16 cellular contexts compared by ENCODE assay signal in the genomic region with DNA sequence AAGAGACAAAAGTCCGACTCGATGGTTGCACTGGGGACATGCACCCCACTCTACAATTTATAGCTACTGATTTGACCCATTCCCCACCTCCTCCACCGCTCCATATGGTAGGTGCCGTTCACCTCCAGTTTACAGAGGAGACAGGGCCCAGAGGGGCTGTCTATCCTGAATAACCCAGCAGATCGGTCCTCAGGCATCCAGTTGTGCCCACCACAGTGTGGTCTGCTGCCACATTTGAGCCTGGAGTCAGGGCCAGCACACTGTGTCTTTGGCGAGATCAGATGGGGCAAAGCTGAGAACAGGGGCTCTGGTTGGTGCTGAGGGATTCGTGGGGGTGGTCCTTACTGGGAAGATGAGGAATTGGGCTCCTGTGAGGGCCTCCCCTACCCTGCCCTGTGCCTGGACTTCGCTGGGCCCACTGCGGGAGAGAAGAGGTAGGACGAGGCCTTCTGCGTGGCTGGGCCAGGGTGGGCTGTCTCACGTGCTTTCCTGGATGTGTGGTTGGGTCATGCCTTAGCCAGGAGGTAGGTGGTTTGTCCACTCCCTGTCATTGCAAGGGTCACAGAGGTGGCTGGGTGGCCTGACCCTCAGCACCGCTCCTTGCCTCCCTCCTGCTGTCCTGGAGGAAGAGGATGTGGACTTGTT. TPM values are rescaled to one million over a fixed set of nuclear protein-coding genes. Genes with fewer than 3 reads are reported as not detected.
A peak's percentile ranks its signal among the peaks of the same experiment; 100 is the strongest.
DNase-seq lines count a peak whose midpoint lies in the region; ATAC-seq and TF ChIP-seq lines count a peak whose summit lies in the region.
"Had no signal": no experiment of that assay in that cellular context is flagged by ENCODE, and none has a peak within 500 bp of the region (broad histone marks: within the 10 kb centered on the region; RNA-seq: fewer than 3 reads in every experiment).

No MANE protein-coding gene starts in this region.

- no peak for TF ChIP-seq CTCF in gastrocnemius medialis (IDR thresholded peaks at IDR 0.05 in 4 of 5, conservative IDR thresholded peaks at IDR 0.05 in 1 of 5)

- H3K27ac ChIP-seq in gastrocnemius medialis, result no peak overlapping the region
- H3K27ac ChIP-seq: foreskin keratinocyte, ovary, VCaP had no signal

- no peak overlapping the region for H3K4me3 ChIP-seq in gastrocnemius medialis
- H3K4me3 ChIP-seq: ovary, smooth muscle cell had no signal

- H3K4me1 ChIP-seq in gastrocnemius medialis, result peaks cover 0 to 3% of the 10 kb centered on the region in 2 donors

- H3K9me3 Mint-ChIP-seq in activated naive CD4-positive, alpha-beta T cell treated with anti-CD3 and anti-CD28 coated beads, Interleukin-2, amount 10 ng/mL, durations not matched to agents 7 days and 5 days, result no peaks in the 10 kb centered on the region
- H3K9me3 Mint-ChIP-seq in activated T-cell treated with anti-CD3 and anti-CD28 coated beads, Interleukin-2, amount 50 U/mL, for 4 hours, result no peaks in the 10 kb centered on the region
- no peaks in the 10 kb centered on the region for H3K9me3 Mint-ChIP-seq in stimulated activated memory B cell treated with anti-CD40 and anti-IgM and Interleukin-4, amounts not matched to agents 10 μg/mL and 1 μg/mL and 100 μg/mL, for 72 hours

- H3K27me3 Mint-ChIP-seq in activated naive CD4-positive, alpha-beta T cell treated with anti-CD3 and anti-CD28 coated beads, Interleukin-2, amount 10 ng/mL, durations not matched to agents 7 days and 5 days, result no peaks in the 10 kb centered on the region
- H3K27me3 Mint-ChIP-seq in activated T-cell treated with anti-CD3 and anti-CD28 coated beads, Interleukin-2, amount 50 U/mL, for 4 hours (ENCODE audit: low read depth), result no peaks in the 10 kb centered on the region
- no peaks in the 10 kb centered on the region for H3K27me3 Mint-ChIP-seq in stimulated activated memory B cell treated with anti-CD40 and anti-IgM and Interleukin-4, amounts not matched to agents 10 μg/mL and 1 μg/mL and 100 μg/mL, for 72 hours

- peak overlapping the region; percentile 98 for H3K4me3 Mint-ChIP-seq in activated naive CD4-positive, alpha-beta T cell treated with anti-CD3 and anti-CD28 coated beads, Interleukin-2, amount 10 ng/mL, durations not matched to agents 7 days and 5 days
- peak overlapping the region; percentile 57 for H3K4me3 Mint-ChIP-seq in activated T-cell treated with anti-CD3 and anti-CD28 coated beads, Interleukin-2, amount 50 U/mL, for 4 hours
- no peak overlapping the region for H3K4me3 Mint-ChIP-seq in stimulated activated memory B cell treated with anti-CD40 and anti-IgM and Interleukin-4, amounts not matched to agents 10 μg/mL and 1 μg/mL and 100 μg/mL, for 72 hours

- peak overlapping the region; percentile 65 for H3K27ac Mint-ChIP-seq in activated naive CD4-positive, alpha-beta T cell treated with anti-CD3 and anti-CD28 coated beads, Interleukin-2, amount 10 ng/mL, durations not matched to agents 7 days and 5 days
- H3K27ac Mint-ChIP-seq in stimulated activated memory B cell treated with anti-CD40 and anti-IgM and Interleukin-4, amounts not matched to agents 10 μg/mL and 1 μg/mL and 100 μg/mL, for 72 hours, result peak overlapping the region; percentile 96

- intact Hi-C loops in left colon (cut with DNase I, micrococcal nuclease) (no loop called here), gastrocnemius medialis (cut with DNase I; ENCODE audit: low total_unique reads) (no loop called here)

- no peak for DNase-seq in activated naive CD4-positive, alpha-beta T cell treated with anti-CD3 and anti-CD28 coated beads, Interleukin-2, amount 10 ng/mL, durations not matched to agents 7 days and 5 days
- DNase-seq in activated naive CD4-positive, alpha-beta T cell treated with Interleukin-2 at 50 U/mL for 16 hours, result no peak
- DNase-seq in activated T-cell treated with anti-CD3 and anti-CD28 coated beads, Interleukin-2, amount 50 U/mL, for 4 hours, result no peak
- DNase-seq in iPS-NIHi11 (ENCODE audit: low spot score) (peak; percentile 6), EL (no peak), left colon (no peak), gastrocnemius medialis (no peak)
- DNase-seq: foreskin keratinocyte, GOT3, KG1, midbrain, NCI-H1105 had no signal

- H3K36me3 ChIP-seq in gastrocnemius medialis, result no peaks in the 10 kb centered on the region
- H3K36me3 ChIP-seq: ovary had no signal

- CTCF ChIA-PET in activated naive CD4-positive, alpha-beta T cell treated with anti-CD3 and anti-CD28 coated beads, Interleukin-2, amount 10 ng/mL, durations not matched to agents 7 days and 5 days (lab: Charles Lee), result interaction anchor here (1.0 to 1.1 kb wide), 2 partner anchors 9 to 28 kb away, joined by 3 to 4 read pairs; no protein-coding TSS in a partner anchor

- H3K36me3 Mint-ChIP-seq in activated naive CD4-positive, alpha-beta T cell treated with anti-CD3 and anti-CD28 coated beads, Interleukin-2, amount 10 ng/mL, durations not matched to agents 7 days and 5 days, result peaks cover 47% of the 10 kb centered on the region
- peaks cover 2% of the 10 kb centered on the region for H3K36me3 Mint-ChIP-seq in activated T-cell treated with anti-CD3 and anti-CD28 coated beads, Interleukin-2, amount 50 U/mL, for 4 hours (ENCODE audit: insufficient read depth)
- no peaks in the 10 kb centered on the region for H3K36me3 Mint-ChIP-seq in stimulated activated memory B cell treated with anti-CD40 and anti-IgM and Interleukin-4, amounts not matched to agents 10 μg/mL and 1 μg/mL and 100 μg/mL, for 72 hours

- H3K4me1 Mint-ChIP-seq in activated naive CD4-positive, alpha-beta T cell treated with anti-CD3 and anti-CD28 coated beads, Interleukin-2, amount 10 ng/mL, durations not matched to agents 7 days and 5 days, result peaks cover 90% of the 10 kb centered on the region
- H3K4me1 Mint-ChIP-seq in activated T-cell treated with anti-CD3 and anti-CD28 coated beads, Interleukin-2, amount 50 U/mL, for 4 hours (ENCODE audit: low read depth), result peaks cover 92% of the 10 kb centered on the region
- peaks cover 99% of the 10 kb centered on the region for H3K4me1 Mint-ChIP-seq in stimulated activated memory B cell treated with anti-CD40 and anti-IgM and Interleukin-4, amounts not matched to agents 10 μg/mL and 1 μg/mL and 100 μg/mL, for 72 hours

- TF ChIP-seq POLR2A in gastrocnemius medialis (IDR thresholded peaks at IDR 0.05), result no peak

- H3K27me3 ChIP-seq in gastrocnemius medialis, result no peaks in the 10 kb centered on the region
- H3K27me3 ChIP-seq: foreskin keratinocyte, ovary had no signal

- H3K9me3 ChIP-seq in gastrocnemius medialis, result no peaks in the 10 kb centered on the region
- H3K9me3 ChIP-seq: ovary had no signal

- in situ Hi-C loops in gastrocnemius medialis (cut with MboI; ENCODE audit: low sequenced_read_pairs in 4 of 4), result no loop called here

- ATAC-seq in activated T-cell treated with anti-CD3 and anti-CD28 coated beads, Interleukin-2, amount 50 U/mL, for 4 hours, result no peak
- no peak for ATAC-seq in stimulated activated memory B cell treated with anti-CD40 and anti-IgM and Interleukin-4, amounts not matched to agents 10 μg/mL and 1 μg/mL and 100 μg/mL, for 72 hours
- ATAC-seq in left colon (no peak), gastrocnemius medialis (no peak)
- ATAC-seq: foreskin keratinocyte had no signal

RNA-seq across cellular contexts. Expression of a gene that starts 2.8 kb away (rescaled TPM):
- 10 to 100 TPM; 61.7 to 77.6 (median 70.7) TPM for total RNA-seq in activated T-cell treated with anti-CD3 and anti-CD28 coated beads, Interleukin-2, amount 50 U/mL, for 4 hours
- 10 to 100 TPM; 14.2 to 20.8 TPM for total RNA-seq in left colon
- 1 to 10 TPM in 3 of 4 donors, under 1 TPM in 1; 0.90 to 7.3 (median 2.6) TPM for total RNA-seq in gastrocnemius medialis
